ENCODE assay signal across 9 cellular contexts in genomic region chr5:74631088-74631960, GRCh38. TPM values are rescaled to one million over a fixed set of nuclear protein-coding genes. Genes with fewer than 3 reads are reported as not detected.
A peak's percentile ranks its signal among the peaks of the same experiment; 100 is the strongest.
DNase-seq lines count a peak whose midpoint lies in the region; ATAC-seq, FAIRE-seq and TF ChIP-seq lines count a peak whose summit lies in the region.
"Had no signal": no experiment of that assay in that cellular context is flagged by ENCODE, and none has a peak within 500 bp of the region (broad histone marks: within the 10 kb centered on the region; RNA-seq: fewer than 3 reads in every experiment).

No MANE protein-coding gene starts in this region.

- no peak overlapping the region for H4K91ac ChIP-seq in mesenchymal stem cell (ENCODE audit: low read length)

- H3K14ac ChIP-seq in mesenchymal stem cell (ENCODE audit: low read length in 2 of 2), result no peak overlapping the region

- H3K27ac Mint-ChIP-seq in activated T-cell treated with anti-CD3 and anti-CD28 coated beads, Interleukin-2, amount 50 U/mL, for 24 hours, result peak overlapping the region; percentile 80
- peak overlapping the region; percentile 82 to 97 (median 94) for H3K27ac Mint-ChIP-seq in brain

- no peak for DNase-seq in activated T-cell treated with anti-CD3 and anti-CD28 coated beads, Interleukin-2, amount 50 U/mL, for 24 hours
- DNase-seq in activated T-cell treated with anti-CD3 and anti-CD28 coated beads for 4 hours, result no peak
- peak; percentile 22 for DNase-seq in NCI-H510A (lab: John Stamatoyannopoulos, UW)
- peak; percentile 60 for DNase-seq in mesenchymal stem cell
- no peak for DNase-seq in NCI-H2171 treated with DMSO at 0.1 percent for 48 hours (lab: John Stamatoyannopoulos, UW)
- no peak for DNase-seq in D721Med (ENCODE audit: insufficient read length, low spot score)

- peak overlapping the region; percentile 45 for H2AK5ac ChIP-seq in mesenchymal stem cell (ENCODE audit: low read length, severe bottlenecking)

- 43% methylated on average over 10 of the region's 11 CpGs for WGBS in mesenchymal stem cell

- no peak overlapping the region for H3K9ac ChIP-seq in mesenchymal stem cell (ENCODE audit: low read length)

- peak overlapping the region; percentile 14 for H2BK5ac ChIP-seq in mesenchymal stem cell (ENCODE audit: low read depth, low read length, poor library complexity, severe bottlenecking)

- H3K27me3 Mint-ChIP-seq in activated T-cell treated with anti-CD3 and anti-CD28 coated beads, Interleukin-2, amount 50 U/mL, for 24 hours, result peaks cover 34% of the 10 kb centered on the region
- peaks cover 3% of the 10 kb centered on the region for H3K27me3 Mint-ChIP-seq in brain

- H3K36me3 Mint-ChIP-seq in activated T-cell treated with anti-CD3 and anti-CD28 coated beads, Interleukin-2, amount 50 U/mL, for 24 hours (ENCODE audit: low read depth), result peaks cover 4% of the 10 kb centered on the region
- H3K36me3 Mint-ChIP-seq in brain, result peaks cover 75% of the 10 kb centered on the region

- H2BK15ac ChIP-seq in mesenchymal stem cell (ENCODE audit: low read depth, poor library complexity, severe bottlenecking), result no peak overlapping the region

- H2BK120ac ChIP-seq in mesenchymal stem cell (ENCODE audit: low read depth, low read length), result no peak overlapping the region

- peak overlapping the region; percentile 94 for H3K27ac ChIP-seq in mesenchymal stem cell (ENCODE audit: low read length, poor library complexity, severe bottlenecking)
- H3K27ac ChIP-seq: C4-2B had no signal

- no peaks in the 10 kb centered on the region for H3K9me3 ChIP-seq in mesenchymal stem cell (ENCODE audit: control insufficient read depth, low read length)

- FAIRE-seq in D721Med (lab: Jason Lieb, UNC), result no peak

- no peak overlapping the region for H3K4me3 ChIP-seq in mesenchymal stem cell (ENCODE audit: insufficient read depth in 1 of 2, low read depth in 1 of 2, low read length in 2 of 2)

- peaks cover 28% of the 10 kb centered on the region for H3K4me1 Mint-ChIP-seq in activated T-cell treated with anti-CD3 and anti-CD28 coated beads, Interleukin-2, amount 50 U/mL, for 24 hours (ENCODE audit: low read depth)
- H3K4me1 Mint-ChIP-seq in brain, result peaks cover 100% of the 10 kb centered on the region

- H4K8ac ChIP-seq in mesenchymal stem cell (ENCODE audit: low read length), result no peak overlapping the region

- H3K36me3 ChIP-seq in mesenchymal stem cell (ENCODE audit: control insufficient read depth in 1 of 2, insufficient read depth in 2 of 2, low read depth in 1 of 2, low read length in 2 of 2), result peaks cover 31 to 58% of the 10 kb centered on the region in 2 experiments

- H3K4me3 Mint-ChIP-seq in activated T-cell treated with anti-CD3 and anti-CD28 coated beads, Interleukin-2, amount 50 U/mL, for 24 hours, result no peak overlapping the region
- H3K4me3 Mint-ChIP-seq in brain, result peak overlapping the region; percentile 68 to 92 (median 74)

- H3K4ac ChIP-seq in mesenchymal stem cell (ENCODE audit: low read depth in 1 of 2, low read length in 2 of 2), result no peak overlapping the region

- H3K4me2 ChIP-seq in mesenchymal stem cell (ENCODE audit: low read length, poor library complexity, severe bottlenecking), result peak overlapping the region; percentile 48

- no peak overlapping the region for H3K18ac ChIP-seq in mesenchymal stem cell (ENCODE audit: low read depth in 1 of 2, low read length in 2 of 2)

- H2AFZ ChIP-seq in mesenchymal stem cell (ENCODE audit: low read depth, low read length), result no peak overlapping the region

- H3K27me3 ChIP-seq in mesenchymal stem cell (ENCODE audit: control insufficient read depth in 1 of 2, insufficient read depth in 1 of 2, low read length in 2 of 2), result no peaks in the 10 kb centered on the region

- no peaks in the 10 kb centered on the region for H3K9me3 Mint-ChIP-seq in activated T-cell treated with anti-CD3 and anti-CD28 coated beads, Interleukin-2, amount 50 U/mL, for 24 hours
- H3K9me3 Mint-ChIP-seq in brain, result peaks cover 0 to 4% (median 0%) of the 10 kb centered on the region in 5 experiments

- TF ChIP-seq CTCF in brain (conservative IDR thresholded peaks at IDR 0.05), result no peak
- TF ChIP-seq CTCF in D721Med (IDR thresholded peaks at IDR 0.05; ENCODE audit: insufficient read depth, missing control alignments), result no peak

- peaks cover 13% of the 10 kb centered on the region for H3K79me1 ChIP-seq in mesenchymal stem cell (replicated peaks; ENCODE audit: low read length, poor library complexity, severe bottlenecking)

- H2BK12ac ChIP-seq in mesenchymal stem cell (ENCODE audit: low read length in 2 of 2), result peak overlapping the region in 1 of 2 experiments; percentile 56

- H3K4me1 ChIP-seq in mesenchymal stem cell (ENCODE audit: control insufficient read depth, insufficient read depth, low read depth, low read length), result peaks cover 22% of the 10 kb centered on the region

- peak; percentile 94 for ATAC-seq in HG02759 (IDR thresholded peaks at IDR 0.05; ENCODE audit: unreplicated experiment)

- no peak overlapping the region for H3K23ac ChIP-seq in mesenchymal stem cell (ENCODE audit: low read length in 2 of 2)

RNA-seq across cellular contexts. Expression of gene ENC1, which starts 9.2 kb away (rescaled TPM):
- 156 TPM for polyA plus RNA-seq in brain (ENCODE audit: insufficient read depth, low read depth, low replicate concordance)
- 30.1 TPM for polyA plus RNA-seq in mesenchymal stem cell (2013, experiment 1 of 2)
- 30.2 TPM for polyA plus RNA-seq in mesenchymal stem cell (2013, experiment 2 of 2)

RNA-seq across cellular contexts. Expression of gene HEXB, which starts 53.7 kb away (rescaled TPM):
- polyA plus RNA-seq in brain (ENCODE audit: insufficient read depth, low read depth, low replicate concordance), result 33.4 TPM
- 276 TPM for polyA plus RNA-seq in mesenchymal stem cell (2013, experiment 1 of 2)
- 273 TPM for polyA plus RNA-seq in mesenchymal stem cell (2013, experiment 2 of 2)

Comparison
In these comparisons a context has a peak if more than half of its experiments do, and no peak if none do; other contexts are left out.
1. DNase-seq: peak in NCI-H510A (single experiment) and mesenchymal stem cell (single experiment); none in activated T-cell treated with anti-CD3 and anti-CD28 coated beads, Interleukin-2, amount 50 U/mL, for 24 hours (single experiment), activated T-cell treated with anti-CD3 and anti-CD28 coated beads for 4 hours (single experiment), NCI-H2171 treated with DMSO at 0.1 percent for 48 hours (single experiment) and D721Med (single experiment).